16 cellular contexts compared by ENCODE assay signal in genomic region chr16:53495325-53495724, GRCh38. TPM values are rescaled to one million over a fixed set of nuclear protein-coding genes. Genes with fewer than 3 reads are reported as not detected.
A peak's percentile ranks its signal among the peaks of the same experiment; 100 is the strongest.
DNase-seq lines count a peak whose midpoint lies in the region; ATAC-seq and TF ChIP-seq lines count a peak whose summit lies in the region.
"Had no signal": no experiment of that assay in that cellular context is flagged by ENCODE, and none has a peak within 500 bp of the region (broad histone marks: within the 10 kb centered on the region; RNA-seq: fewer than 3 reads in every experiment).

No MANE protein-coding gene starts in this region.

- H4K20me1 ChIP-seq in H9 (ENCODE audit: control insufficient read depth, insufficient read depth, insufficient read length), result no peaks in the 10 kb centered on the region

- no peak overlapping the region for H2BK20ac ChIP-seq in H9 (ENCODE audit: low read depth, low read length, poor library complexity, severe bottlenecking)

- no peak overlapping the region for H2AK5ac ChIP-seq in H9 (ENCODE audit: insufficient read length, low read length)

- no peak overlapping the region for H3K14ac ChIP-seq in H9 (ENCODE audit: insufficient read depth, low read length)

- H3K9ac ChIP-seq in H9 (ENCODE audit: extremely low read depth, insufficient read length, low read length), result no peak overlapping the region

- H3K23ac ChIP-seq in H9 (ENCODE audit: insufficient read length, low read depth, low read length), result no peak overlapping the region

- no peaks in the 10 kb centered on the region for H3K27me3 ChIP-seq in CD4-positive, CD25-positive, alpha-beta regulatory T cell (ENCODE audit: control insufficient read depth, insufficient read depth, low read length)
- H3K27me3 ChIP-seq in H9 (ENCODE audit: insufficient read depth, low read length), result no peaks in the 10 kb centered on the region
- H3K27me3 ChIP-seq: colonic mucosa, stomach had no signal

- peak overlapping the region in 1 of 3 donors; percentile 71 for H3K27ac Mint-ChIP-seq in CD4-positive, CD25-positive, alpha-beta regulatory T cell
- H3K27ac Mint-ChIP-seq in H9, result no peak overlapping the region; a peak in 1 of 7 replicates
- peak overlapping the region; percentile 79 for H3K27ac Mint-ChIP-seq in activated naive CD8-positive, alpha-beta T cell
- H3K27ac Mint-ChIP-seq in memory B cell, result peak overlapping the region; percentile 7

- H3K27me3 Mint-ChIP-seq in CD4-positive, CD25-positive, alpha-beta regulatory T cell, result no peaks in the 10 kb centered on the region
- no peaks in the 10 kb centered on the region for H3K27me3 Mint-ChIP-seq in H9 (ENCODE audit: low read depth)
- H3K27me3 Mint-ChIP-seq in activated naive CD8-positive, alpha-beta T cell, result no peaks in the 10 kb centered on the region
- H3K27me3 Mint-ChIP-seq in memory B cell, result no peaks in the 10 kb centered on the region

- H2BK15ac ChIP-seq in H9 (ENCODE audit: low read depth, low read length), result no peak overlapping the region

- H3K36me3 ChIP-seq in CD4-positive, CD25-positive, alpha-beta regulatory T cell (ENCODE audit: control insufficient read depth, insufficient read depth, low read length), result peaks cover 91% of the 10 kb centered on the region

- no peaks in the 10 kb centered on the region for H3K79me1 ChIP-seq in H9 (ENCODE audit: insufficient read depth, low read depth, low read length, poor library complexity, severe bottlenecking)

- 0 out of 2 replicates have a peak, but pooled peaks cover 2% of the 10 kb centered on the region for H3K79me2 ChIP-seq in H9 (ENCODE audit: insufficient read depth, low read length)

- ATAC-seq in CD4-positive, CD25-positive, alpha-beta regulatory T cell (ENCODE audit: low read depth in 2 of 2), result no peak
- ATAC-seq in memory B cell (ENCODE audit: low read depth) (no peak), HG02884 (IDR thresholded peaks at IDR 0.05; ENCODE audit: unreplicated experiment) (no peak)

- no peak overlapping the region for H4K5ac ChIP-seq in H9 (ENCODE audit: insufficient read length, low read depth, low read length)

- peak overlapping the region in 3 of 4 donors; percentile 27 to 56 (median 40) for H3K4me3 Mint-ChIP-seq in CD4-positive, CD25-positive, alpha-beta regulatory T cell
- H3K4me3 Mint-ChIP-seq in H9 (no peak overlapping the region), memory B cell (no peak overlapping the region)
- H3K4me3 Mint-ChIP-seq in activated naive CD8-positive, alpha-beta T cell, result no peak overlapping the region

- no peaks in the 10 kb centered on the region for H3K23me2 ChIP-seq in H9 (ENCODE audit: insufficient read length, low read depth, low read length, poor library complexity, severe bottlenecking)

- H4K91ac ChIP-seq in H9 (ENCODE audit: insufficient read length, low read depth, low read length), result no peak overlapping the region

- no peak for DNase-seq in CD4-positive, CD25-positive, alpha-beta regulatory T cell
- no peak for DNase-seq in H9
- no peak for DNase-seq in memory B cell (ENCODE audit: low spot score in 2 of 2)
- no peak for DNase-seq in hippocampal formation (lab: John Stamatoyannopoulos, UW)
- no peak for DNase-seq in NCI-H748 treated with DMSO at 0.1 percent for 48 hours (lab: John Stamatoyannopoulos, UW)
- DNase-seq in GDM1 (lab: John Stamatoyannopoulos, UW), result no peak
- DNase-seq: C1 segment of cervical spinal cord; colonic mucosa; GF-D8; NCI-H1048; NCI-H226; OCI-M1; stimulated activated CD4-positive, alpha-beta T cell treated with anti-CD3 and anti-CD28 coated beads, Interleukin-4, amount 100 ng/mL, for 4 hours; stomach had no signal

- peaks cover 22% of the 10 kb centered on the region for H3K4me1 ChIP-seq in CD4-positive, CD25-positive, alpha-beta regulatory T cell (ENCODE audit: control insufficient read depth, insufficient read depth, low read length, poor library complexity, severe bottlenecking)
- no peaks in the 10 kb centered on the region for H3K4me1 ChIP-seq in H9 (ENCODE audit: insufficient read depth, low read length)
- H3K4me1 ChIP-seq: stomach had no signal

- peak; percentile 55 for TF ChIP-seq CTCF in H9 (conservative IDR thresholded peaks at IDR 0.05)

- no peak overlapping the region for H3K4me3 ChIP-seq in CD4-positive, CD25-positive, alpha-beta regulatory T cell (ENCODE audit: low read depth, low read length)
- H3K4me3 ChIP-seq: colonic mucosa, stomach had no signal

- H2AFZ ChIP-seq in H9 (ENCODE audit: low read length), result no peak overlapping the region

- H3K4me1 Mint-ChIP-seq in CD4-positive, CD25-positive, alpha-beta regulatory T cell, result peaks cover 33 to 70% (median 57%) of the 10 kb centered on the region in 4 donors
- H3K4me1 Mint-ChIP-seq in H9, result no peaks in the 10 kb centered on the region
- H3K4me1 Mint-ChIP-seq in activated naive CD8-positive, alpha-beta T cell (ENCODE audit: low read depth), result peaks cover 66% of the 10 kb centered on the region
- H3K4me1 Mint-ChIP-seq in memory B cell, result no peaks in the 10 kb centered on the region

- no peak overlapping the region for H3K27ac ChIP-seq in CD4-positive, CD25-positive, alpha-beta regulatory T cell (ENCODE audit: insufficient read depth, low read length, poor library complexity, severe bottlenecking)
- no peak overlapping the region for H3K27ac ChIP-seq in H9 (ENCODE audit: insufficient read length, low read depth, low read length)
- H3K27ac ChIP-seq: colonic mucosa, stomach had no signal

- no peak overlapping the region for H3K4me2 ChIP-seq in H9 (ENCODE audit: insufficient read depth, insufficient read length, low read length)

- no peak overlapping the region for H2BK12ac ChIP-seq in H9 (ENCODE audit: insufficient read length, low read depth, low read length)

- no CpG with 5 or more reads among the region's 4 CpGs for WGBS in H9 (ENCODE audit: extremely low coverage, insufficient read length, low lambda C conversion rate)

- H3K18ac ChIP-seq in H9 (ENCODE audit: insufficient read length, low read depth, low read length), result no peak overlapping the region

- H3K36me3 Mint-ChIP-seq in CD4-positive, CD25-positive, alpha-beta regulatory T cell, result peaks cover 78% of the 10 kb centered on the region
- peaks cover 9 to 77% (median 56%) of the 10 kb centered on the region in 3 experiments; a peak in 6 of 7 replicates for H3K36me3 Mint-ChIP-seq in H9 (ENCODE audit: insufficient read depth in 1 of 3, low read depth in 3 of 3)
- H3K36me3 Mint-ChIP-seq in activated naive CD8-positive, alpha-beta T cell, result peaks cover 26% of the 10 kb centered on the region
- H3K36me3 Mint-ChIP-seq in memory B cell, result peaks cover 30% of the 10 kb centered on the region

- H3K56ac ChIP-seq in H9 (ENCODE audit: insufficient read length, low read depth, low read length), result no peak overlapping the region

- no peak overlapping the region for H2BK5ac ChIP-seq in H9 (ENCODE audit: insufficient read length, low read length)

- no peak overlapping the region for H3T11ph ChIP-seq in H9 (ENCODE audit: low read length)

- H3K9me3 Mint-ChIP-seq in CD4-positive, CD25-positive, alpha-beta regulatory T cell, result no peaks in the 10 kb centered on the region
- no peaks in the 10 kb centered on the region for H3K9me3 Mint-ChIP-seq in H9
- H3K9me3 Mint-ChIP-seq in activated naive CD8-positive, alpha-beta T cell (ENCODE audit: low read depth), result no peaks in the 10 kb centered on the region
- no peaks in the 10 kb centered on the region for H3K9me3 Mint-ChIP-seq in memory B cell

- H3K4ac ChIP-seq in H9 (ENCODE audit: low read depth, low read length), result no peak overlapping the region

- H3K9me3 ChIP-seq in CD4-positive, CD25-positive, alpha-beta regulatory T cell (ENCODE audit: control insufficient read depth in 2 of 2, low read length in 2 of 2), result no peaks in the 10 kb centered on the region
- H3K9me3 ChIP-seq in H9 (ENCODE audit: control insufficient read depth, low read depth, low read length), result no peaks in the 10 kb centered on the region
- H3K9me3 ChIP-seq: colonic mucosa, stomach had no signal

- no peak overlapping the region for H2BK120ac ChIP-seq in H9 (ENCODE audit: low read depth, low read length, poor library complexity, severe bottlenecking)

- H4K8ac ChIP-seq in H9 (replicated peaks; ENCODE audit: insufficient read length, low read depth, low read length), result no peak overlapping the region

RNA-seq across cellular contexts. Expression of gene AKTIP, which starts 7.7 kb away (rescaled TPM):
- 60.0 TPM for total RNA-seq in CD4-positive, CD25-positive, alpha-beta regulatory T cell
- 100 to 1,000 TPM in 1 of 4 donors, 10 to 100 TPM in 3; 74.1 to 109 (median 83.7) TPM for polyA plus RNA-seq in CD4-positive, CD25-positive, alpha-beta regulatory T cell
- total RNA-seq in H9 (2021), result 23.9 and 26.2 TPM in 2 replicates

Comparison
In these comparisons a context has a peak if more than half of its experiments do, and no peak if none do; other contexts are left out.
1. H3K27ac Mint-ChIP-seq: peak in activated naive CD8-positive, alpha-beta T cell (single experiment) and memory B cell (single experiment); none in H9 (0 of 3).
2. H3K4me3 Mint-ChIP-seq: peak in CD4-positive, CD25-positive, alpha-beta regulatory T cell (3 of 4); none in H9 (0 of 2), activated naive CD8-positive, alpha-beta T cell (single experiment) and memory B cell (single experiment).